9 cellular contexts compared by ENCODE assay signal in the genomic region with DNA sequence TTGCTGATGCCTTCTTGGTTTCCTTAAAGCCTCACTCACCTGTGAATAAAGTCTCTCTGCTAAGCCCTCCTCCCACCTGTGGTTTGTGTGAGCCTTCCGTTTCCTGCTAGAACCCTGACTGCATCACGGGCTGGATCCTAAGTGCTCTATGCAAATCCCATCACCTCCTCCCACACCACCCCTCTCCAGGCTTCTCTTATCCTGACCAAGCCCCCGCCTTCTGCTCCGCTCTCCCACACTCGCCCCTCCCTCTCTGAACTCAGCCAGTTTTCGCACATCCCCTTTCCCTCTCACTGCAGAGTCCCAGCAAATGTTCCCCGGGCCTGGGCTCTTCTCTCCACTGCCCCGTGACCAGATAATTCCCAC. TPM values are rescaled to one million over a fixed set of nuclear protein-coding genes. Genes with fewer than 3 reads are reported as not detected.
A peak's percentile ranks its signal among the peaks of the same experiment; 100 is the strongest.
DNase-seq lines count a peak whose midpoint lies in the region; ATAC-seq, FAIRE-seq and TF ChIP-seq lines count a peak whose summit lies in the region.
"Had no signal": no experiment of that assay in that cellular context is flagged by ENCODE, and none has a peak within 500 bp of the region (broad histone marks: within the 10 kb centered on the region; RNA-seq: fewer than 3 reads in every experiment).

No MANE protein-coding gene starts in this region.

- H2AFZ ChIP-seq in K562 (ENCODE audit: low read depth, low read length) = no peak overlapping the region

- peak overlapping the region in 1 of 3 donors; percentile 68 for H3K27ac Mint-ChIP-seq in IgD-negative memory B cell

- no peaks in the 10 kb centered on the region for H3K9me1 ChIP-seq in K562 (ENCODE audit: control insufficient read depth, insufficient read depth, low read length)

- intact Hi-C loops in K562 (cut with micrococcal nuclease) (no loop called here), ascending aorta (cut with DNase I) (no loop called here)

- H3K27me3 Mint-ChIP-seq in IgD-negative memory B cell = peaks cover 13% of the 10 kb centered on the region

- WGBS in K562 (ENCODE audit: insufficient coverage, low coverage, missing lambda C conversion rate) = 0% methylated on average over 4 of the region's 8 CpGs

- H3K36me3 ChIP-seq in K562 (ENCODE audit: control insufficient read depth, insufficient read depth, low read length) = no peaks in the 10 kb centered on the region
- H3K36me3 ChIP-seq in ascending aorta = no peaks in the 10 kb centered on the region
- H3K36me3 ChIP-seq: pancreas had no signal

- FAIRE-seq in K562 (lab: Jason Lieb, UNC) = no peak
- FAIRE-seq: pancreas had no signal

- no peaks in the 10 kb centered on the region for H3K9me3 Mint-ChIP-seq in IgD-negative memory B cell

- H3K4me3 ChIP-seq in K562 (no peak overlapping the region), ascending aorta (no peak overlapping the region)
- H3K4me3 ChIP-seq: pancreas had no signal

- TF ChIP-seq RAD21 in K562 (CRISPR knock-in tag; conservative IDR thresholded peaks at IDR 0.05 in 1 of 2, IDR thresholded peaks at IDR 0.05 in 1 of 2) = no peak

- ATAC-seq in K562 (no peak), omental fat pad (ENCODE audit: low FRiP score) (peak; percentile 52), GM19324 (IDR thresholded peaks at IDR 0.05; ENCODE audit: low FRiP score, unreplicated experiment) (no peak), GM18868 (IDR thresholded peaks at IDR 0.05; ENCODE audit: unreplicated experiment) (no peak)

- TF ChIP-seq EP300 in K562 (IDR thresholded peaks at IDR 0.05; ENCODE audit: low read length) = no peak

- no peak overlapping the region for H3K9ac ChIP-seq in K562 (ENCODE audit: insufficient read depth in 1 of 2, low read depth in 2 of 2, low read length in 2 of 2)

- no peak for TF ChIP-seq POLR2A in K562 (conservative IDR thresholded peaks at IDR 0.05)

- H3K27ac ChIP-seq in K562 (ENCODE audit: extremely low read depth, low read depth, low read length) (no peak overlapping the region), ascending aorta (no peak overlapping the region)
- H3K27ac ChIP-seq: pancreas had no signal

- CTCF ChIA-PET in K562 (lab: Yijun Ruan, JAX; ENCODE audit: low intra/inter-chr PET ratio) = no interaction called here

- no peaks in the 10 kb centered on the region for H3K36me3 Mint-ChIP-seq in IgD-negative memory B cell

- no peaks in the 10 kb centered on the region for H3K9me3 ChIP-seq in K562 (replicated peaks; ENCODE audit: control insufficient read depth, insufficient read depth, low read depth, low read length)
- no peaks in the 10 kb centered on the region for H3K9me3 ChIP-seq in ascending aorta
- H3K9me3 ChIP-seq: pancreas had no signal

- no peak for TF ChIP-seq CTCF in K562 (IDR thresholded peaks at IDR 0.05 in 2 of 3, conservative IDR thresholded peaks at IDR 0.05 in 1 of 3; ENCODE audit: insufficient read depth in 2 of 3, low read depth in 1 of 3, low read length in 3 of 3)
- TF ChIP-seq CTCF in omental fat pad (IDR thresholded peaks at IDR 0.05) = no peak
- no peak for TF ChIP-seq CTCF in ascending aorta (IDR thresholded peaks at IDR 0.05)

- no peaks in the 10 kb centered on the region for H4K20me1 ChIP-seq in K562 (replicated peaks; ENCODE audit: control insufficient read depth, insufficient read depth, low read length)

- H3K4me1 ChIP-seq in K562 (replicated peaks in 1 of 2; ENCODE audit: control insufficient read depth in 2 of 2, insufficient read depth in 2 of 2, low read length in 2 of 2) (no peaks in the 10 kb centered on the region), ascending aorta (no peaks in the 10 kb centered on the region)
- H3K4me1 ChIP-seq: pancreas had no signal

- POLR2A ChIA-PET in K562 (lab: Yijun Ruan, JAX) = no interaction called here

- DNase-seq in NCI-H2107 treated with DMSO at 0.1 percent for 48 hours (lab: John Stamatoyannopoulos, UW; ENCODE audit: unreplicated experiment) = peak; percentile 25
- no peak for DNase-seq in NCI-H2107 (lab: John Stamatoyannopoulos, UW)
- DNase-seq in K562 (ENCODE audit: extremely low read depth in 1 of 4, low spot score in 3 of 4) = peak in 1 of 4 experiments; percentile 10
- DNase-seq in omental fat pad (ENCODE audit: low spot score) = no peak
- DNase-seq in ascending aorta (ENCODE audit: low spot score in 2 of 2) = no peak

- H3K4me3 Mint-ChIP-seq in IgD-negative memory B cell = peak overlapping the region in 3 of 4 donors; percentile 64 to 89 (median 86)

- H3K4me1 Mint-ChIP-seq in IgD-negative memory B cell = peaks cover 6 to 18% (median 16%) of the 10 kb centered on the region in 3 donors

- BruUV-seq in K562 (replicated peaks; lab: Mats Ljungman, UMichigan) = no TSS peak

- H3K27me3 ChIP-seq in K562 (ENCODE audit: control insufficient read depth in 2 of 2, insufficient read depth in 2 of 2, low read length in 2 of 2) = peaks cover 0 to 28% of the 10 kb centered on the region in 2 experiments; a peak in 4 of 5 replicates
- no peaks in the 10 kb centered on the region for H3K27me3 ChIP-seq in ascending aorta
- H3K27me3 ChIP-seq: pancreas had no signal

- H3K79me2 ChIP-seq in K562 (ENCODE audit: control insufficient read depth, insufficient read depth, low read length) = no peaks in the 10 kb centered on the region

- no peak overlapping the region for H3K4me2 ChIP-seq in K562 (ENCODE audit: insufficient read depth, low read length)

- in situ Hi-C loops in K562 (cut with MboI) = no loop called here

TF ChIP-seq in K562, 482 proteins besides CTCF, POLR2A, EP300 and RAD21:
- TF ChIP-seq EGR1 (conservative IDR thresholded peaks at IDR 0.05) (0 out of 2 replicates have a peak, but pooled peaks have one; percentile 21), SMARCC2 (IDR thresholded peaks at IDR 0.05; ENCODE audit: low read depth) (no peak), DACH1 (IDR thresholded peaks at IDR 0.05; ENCODE audit: partially characterized antibody) (no peak)

RNA-seq across cellular contexts. Expression of a gene that starts 51.8 kb away (rescaled TPM):
- polyA plus RNA-seq in IgD-negative memory B cell (not detected), K562 (2011; rRNA removed) (5.9 and 10.2 TPM in 2 replicates), K562 (2014; fragmentation: Illumina TruSeq; extraction: Trizol) (9.4 and 13.5 TPM in 2 replicates), K562 (2014; fragmentation: Nextera tagmentation; extraction: Ambion mirVana) (1 to 10 TPM; 1.1 to 2.1 TPM), K562 (2014; rRNA removed) (15.4 and 16.7 TPM in 2 replicates)
- 6.0 and 11.9 TPM in 2 replicates for total RNA-seq in K562 (2011; cell fraction: chromatin; rRNA removed; ENCODE audit: low replicate concordance)
- 11.2 and 12.5 TPM in 2 replicates for total RNA-seq in K562 (2011; cell fraction: nucleolus; rRNA removed)
- total RNA-seq in K562 (2011; cell fraction: nucleoplasm; rRNA removed) = 8.7 and 11.7 TPM in 2 replicates
- total RNA-seq in K562 (2014; rRNA removed) (11.5 and 12.9 TPM in 2 replicates), K562 (2014; rRNA removed; fragmentation: Illumina TruSeq; extraction: Trizol) (5.1 and 5.3 TPM in 2 replicates), K562 (2015; rRNA removed; fragmentation: Illumina TruSeq; extraction: Trizol) (5.1 and 7.2 TPM in 2 replicates), K562 (2021) (13.4 and 16.0 TPM in 2 replicates), omental fat pad (1 to 10 TPM in 1 of 4 donors, under 1 TPM in 1, not detected in 2; 0.47 to 1.2 TPM), ascending aorta (not detected)
- polyA plus RNA-seq in K562 (2011; cell fraction: cytosol; rRNA removed) = 5.3 and 15.1 TPM in 2 replicates
- polyA plus RNA-seq in K562 (2011; cell fraction: nucleus; rRNA removed) = 10.6 and 22.8 TPM in 2 replicates
- 10.5 and 14.1 TPM in 2 replicates for polyA plus RNA-seq in K562 (2012)
- polyA minus RNA-seq in K562 (2011; rRNA and poly(A)+ RNA removed) = 1.1 and 3.5 TPM in 2 replicates
- 2.5 and 2.6 TPM in 2 replicates for polyA minus RNA-seq in K562 (2011; cell fraction: cytosol; rRNA and poly(A)+ RNA removed)
- 3.4 and 4.3 TPM in 2 replicates for polyA minus RNA-seq in K562 (2011; cell fraction: nucleus; rRNA and poly(A)+ RNA removed)
